In the genomic region with DNA sequence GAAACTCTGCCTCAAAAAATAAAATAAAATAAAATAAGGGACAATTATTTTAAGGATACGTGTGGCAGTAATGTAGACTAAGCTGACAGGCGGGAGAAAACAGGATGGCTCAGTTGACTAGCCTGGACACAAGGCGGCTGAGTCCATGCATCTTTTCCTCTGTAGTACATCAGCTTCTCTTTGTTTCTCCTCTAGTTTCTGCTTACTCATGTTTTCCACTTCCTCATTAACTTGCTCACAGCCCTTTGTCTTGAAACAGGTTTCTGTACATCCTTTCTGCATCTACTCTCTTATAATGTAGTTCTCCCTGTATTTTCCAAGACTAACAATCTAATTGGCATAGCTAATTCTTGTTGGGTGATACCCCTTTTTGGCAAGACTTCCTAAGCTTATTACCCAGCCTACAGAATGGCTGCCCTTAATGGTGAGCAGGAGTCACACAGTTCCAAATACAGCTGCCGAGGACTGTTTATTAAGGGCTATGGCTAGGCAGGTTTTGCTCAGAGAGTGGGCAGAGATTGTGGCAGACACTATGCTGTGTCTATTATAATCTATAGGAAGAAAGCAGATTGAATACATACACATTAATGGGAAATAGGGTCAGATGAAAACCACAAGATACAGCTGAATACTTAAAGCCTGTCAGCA, we compare ENCODE assay signal across 8 cellular contexts. TPM values are rescaled to one million over a fixed set of nuclear protein-coding genes. Genes with fewer than 3 reads are reported as not detected.
A peak's percentile ranks its signal among the peaks of the same experiment; 100 is the strongest.
DNase-seq lines count a peak whose midpoint lies in the region; ATAC-seq and TF ChIP-seq lines count a peak whose summit lies in the region.

No MANE protein-coding gene starts in this region.

- no peaks in the 10 kb centered on the region for H3K27me3 Mint-ChIP-seq in T-helper 1 cell treated with Interleukin-12 subunit alpha and Interleukin-12 subunit beta and Interleukin-4 antibody, amounts not matched to agents 30 μg/mL and 1 μg/mL, for 36 hours (ENCODE audit: low read depth)
- no peaks in the 10 kb centered on the region for H3K27me3 Mint-ChIP-seq in mesothelial cell of epicardium (ENCODE audit: low read depth)

- ATAC-seq in GM18873 (IDR thresholded peaks at IDR 0.05; ENCODE audit: low FRiP score, unreplicated experiment) (peak; percentile 71), HG03175 (IDR thresholded peaks at IDR 0.05; ENCODE audit: unreplicated experiment) (peak; percentile 51), HG02981 (IDR thresholded peaks at IDR 0.05; ENCODE audit: unreplicated experiment) (no peak)

- no peak overlapping the region for H3K4me3 ChIP-seq in H7 (ENCODE audit: insufficient read depth, low read depth, low read length)

- H3K9me3 Mint-ChIP-seq in T-helper 1 cell treated with Interleukin-12 subunit alpha and Interleukin-12 subunit beta and Interleukin-4 antibody, amounts not matched to agents 30 μg/mL and 1 μg/mL, for 36 hours = no peaks in the 10 kb centered on the region
- H3K9me3 Mint-ChIP-seq in mesothelial cell of epicardium = no peaks in the 10 kb centered on the region

- peaks cover 6% of the 10 kb centered on the region for H3K36me3 Mint-ChIP-seq in T-helper 1 cell treated with Interleukin-12 subunit alpha and Interleukin-12 subunit beta and Interleukin-4 antibody, amounts not matched to agents 30 μg/mL and 1 μg/mL, for 36 hours (ENCODE audit: low read depth)
- H3K36me3 Mint-ChIP-seq in mesothelial cell of epicardium = peaks cover 13% of the 10 kb centered on the region

- H3K36me3 ChIP-seq in H7 (replicated peaks; ENCODE audit: control insufficient read depth, insufficient read depth, low read length) = no peaks in the 10 kb centered on the region

- DNase-seq in Ammon's horn (ENCODE audit: low spot score) = peak; percentile 31
- no peak for DNase-seq in mesothelial cell of epicardium (ENCODE audit: low spot score in 2 of 2, unreplicated experiment in 2 of 2)
- DNase-seq in DMS 273 treated with DMSO at 0.1 percent for 48 hours (lab: John Stamatoyannopoulos, UW) = no peak
- DNase-seq in H7 = no peak

- peak overlapping the region; percentile 56 for H3K27ac Mint-ChIP-seq in T-helper 1 cell treated with Interleukin-12 subunit alpha and Interleukin-12 subunit beta and Interleukin-4 antibody, amounts not matched to agents 30 μg/mL and 1 μg/mL, for 36 hours
- peak overlapping the region; percentile 5 for H3K27ac Mint-ChIP-seq in mesothelial cell of epicardium

- peaks cover 6% of the 10 kb centered on the region for H3K4me1 Mint-ChIP-seq in T-helper 1 cell treated with Interleukin-12 subunit alpha and Interleukin-12 subunit beta and Interleukin-4 antibody, amounts not matched to agents 30 μg/mL and 1 μg/mL, for 36 hours (ENCODE audit: low read depth)
- H3K4me1 Mint-ChIP-seq in mesothelial cell of epicardium = peaks cover 10% of the 10 kb centered on the region

- no peak overlapping the region for H3K4me3 Mint-ChIP-seq in T-helper 1 cell treated with Interleukin-12 subunit alpha and Interleukin-12 subunit beta and Interleukin-4 antibody, amounts not matched to agents 30 μg/mL and 1 μg/mL, for 36 hours
- H3K4me3 Mint-ChIP-seq in mesothelial cell of epicardium = no peak overlapping the region

- TF ChIP-seq CTCF in mesothelial cell of epicardium (IDR thresholded peaks at IDR 0.05; ENCODE audit: unreplicated experiment) = no peak

- H3K27me3 ChIP-seq in H7 (ENCODE audit: control insufficient read depth, insufficient read depth, low read length) = no peaks in the 10 kb centered on the region

RNA-seq across cellular contexts. Expression of a gene that starts 58.7 kb away (rescaled TPM):
- total RNA-seq in mesothelial cell of epicardium = 62.4 to 70.3 TPM (median 65.9 TPM) in 3 replicates
- total RNA-seq in H7 (2014; rRNA removed; shearing (Covaris generic)) = 1.5 and 3.8 TPM in 2 replicates

Comparison
In these comparisons a context has a peak if more than half of its experiments do, and no peak if none do; other contexts are left out.
1. RNA of a gene that starts 58.7 kb away (total RNA-seq): 62.4 to 70.3 TPM in mesothelial cell of epicardium; 1.5 to 3.8 TPM in H7; every median in the first group is over 10 times any median in the second.